In genomic region chr20:49727473-49727872, GRCh38 we compare ENCODE assay signal across 30 cellular contexts. TPM values are rescaled to one million over a fixed set of nuclear protein-coding genes. Genes with fewer than 3 reads are reported as not detected.
DNase-seq lines count a peak whose midpoint lies in the region; ATAC-seq, FAIRE-seq and TF ChIP-seq lines count a peak whose summit lies in the region.
"Had no signal": no experiment of that assay in that cellular context is flagged by ENCODE, and none has a peak within 500 bp of the region (broad histone marks: within the 10 kb centered on the region; RNA-seq: fewer than 3 reads in every experiment).

No MANE protein-coding gene starts in this region.

- no peaks in the 10 kb centered on the region for H4K20me1 ChIP-seq in HCT116 (ENCODE audit: insufficient read depth)
- no peaks in the 10 kb centered on the region for H4K20me1 ChIP-seq in K562 (replicated peaks; ENCODE audit: control insufficient read depth, insufficient read depth, low read length)

- no peaks in the 10 kb centered on the region for H3K36me3 Mint-ChIP-seq in T-helper 2 cell treated with Interferon-gamma antibody and Interleukin-4, amounts not matched to agents 5 μg/mL and 100 μg/mL, for 36 hours (ENCODE audit: low read depth)
- H3K36me3 Mint-ChIP-seq: activated naive CD4-positive, alpha-beta T cell treated with anti-CD3 and anti-CD28 coated beads, Interleukin-2, amount 50 U/mL, for 24 hours; CD4-positive, CD25-positive, alpha-beta regulatory T cell; stimulated activated naive B cell treated with anti-CD40 and anti-IgM and Interleukin-4, amounts not matched to agents 10 μg/mL and 1 μg/mL and 100 μg/mL, for 72 hours had no signal

- H3K9me3 ChIP-seq in HCT116 (ENCODE audit: control insufficient read depth in 1 of 2, insufficient read depth in 1 of 2, low read depth in 1 of 2, low read length in 2 of 2), result no peaks in the 10 kb centered on the region
- H3K9me3 ChIP-seq in K562 (replicated peaks; ENCODE audit: control insufficient read depth, insufficient read depth, low read depth, low read length), result no peaks in the 10 kb centered on the region
- H3K9me3 ChIP-seq: sigmoid colon, suprapubic skin, uterus had no signal

- no peaks in the 10 kb centered on the region for H3K9me2 ChIP-seq in HCT116 (ENCODE audit: insufficient read depth)

- H3K9me3 Mint-ChIP-seq in T-helper 2 cell treated with Interferon-gamma antibody and Interleukin-4, amounts not matched to agents 5 μg/mL and 100 μg/mL, for 36 hours, result no peaks in the 10 kb centered on the region
- H3K9me3 Mint-ChIP-seq: activated B cell treated with CpG ODN at 0.5 μM for 24 hours; activated naive CD4-positive, alpha-beta T cell treated with anti-CD3 and anti-CD28 coated beads, Interleukin-2, amount 50 U/mL, for 24 hours; activated T-helper 1 cell treated with anti-CD3 and anti-CD28 coated beads, Interleukin-12 subunit alpha, Interleukin-12 subunit beta, Interleukin-2, Interleukin-4 antibody, amounts not matched to agents 30 ng/mL and 10 ng/mL and 1 ng/mL, durations not matched to agents 14 hours and 24 hours and 36 hours; CD4-positive, CD25-positive, alpha-beta regulatory T cell had no signal

- TF ChIP-seq EP300 in K562 (IDR thresholded peaks at IDR 0.05; ENCODE audit: low read length), result no peak

- TF ChIP-seq POLR2A in HCT116 (IDR thresholded peaks at IDR 0.05; ENCODE audit: borderline replicate concordance, extremely low read depth, insufficient read depth, insufficient read length), result no peak
- no peak for TF ChIP-seq POLR2A in K562 (conservative IDR thresholded peaks at IDR 0.05)

- no peak overlapping the region for H3K4me3 Mint-ChIP-seq in T-helper 2 cell treated with Interferon-gamma antibody and Interleukin-4, amounts not matched to agents 5 μg/mL and 100 μg/mL, for 36 hours
- H3K4me3 Mint-ChIP-seq: activated B cell treated with CpG ODN at 0.5 μM for 24 hours; activated naive CD4-positive, alpha-beta T cell treated with anti-CD3 and anti-CD28 coated beads, Interleukin-2, amount 50 U/mL, for 24 hours; activated T-helper 1 cell treated with anti-CD3 and anti-CD28 coated beads, Interleukin-12 subunit alpha, Interleukin-12 subunit beta, Interleukin-2, Interleukin-4 antibody, amounts not matched to agents 30 ng/mL and 10 ng/mL and 1 ng/mL, durations not matched to agents 14 hours and 24 hours and 36 hours; CD4-positive, CD25-positive, alpha-beta regulatory T cell; endodermal cell; stimulated activated naive B cell treated with anti-CD40 and anti-IgM and Interleukin-4, amounts not matched to agents 10 μg/mL and 1 μg/mL and 100 μg/mL, for 72 hours had no signal

- no peak for ATAC-seq in HCT116
- no peak for ATAC-seq in K562
- ATAC-seq: left cardiac atrium; stimulated activated naive B cell treated with anti-CD40 and anti-IgM and Interleukin-4, amounts not matched to agents 10 μg/mL and 1 μg/mL and 100 μg/mL, for 72 hours had no signal

- H2AFZ ChIP-seq in HCT116 (ENCODE audit: low read depth, low read length, poor library complexity, severe bottlenecking), result peak overlapping the region; percentile 46
- H2AFZ ChIP-seq in K562 (ENCODE audit: low read depth, low read length), result peak overlapping the region; percentile 33; the same call in 1 of the 2 replicates

- no peaks in the 10 kb centered on the region for H3K9me1 ChIP-seq in K562 (ENCODE audit: control insufficient read depth, insufficient read depth, low read length)

- H3K27me3 Mint-ChIP-seq in T-helper 2 cell treated with Interferon-gamma antibody and Interleukin-4, amounts not matched to agents 5 μg/mL and 100 μg/mL, for 36 hours (ENCODE audit: low read depth), result no peaks in the 10 kb centered on the region
- H3K27me3 Mint-ChIP-seq: activated B cell treated with CpG ODN at 0.5 μM for 24 hours; activated naive CD4-positive, alpha-beta T cell treated with anti-CD3 and anti-CD28 coated beads, Interleukin-2, amount 50 U/mL, for 24 hours had no signal

- no peaks in the 10 kb centered on the region for H3K36me3 ChIP-seq in HCT116 (ENCODE audit: control insufficient read depth in 1 of 2, insufficient read depth in 2 of 2, low read length in 2 of 2)
- no peaks in the 10 kb centered on the region for H3K36me3 ChIP-seq in K562 (ENCODE audit: control insufficient read depth, insufficient read depth, low read length)
- H3K36me3 ChIP-seq: sigmoid colon, suprapubic skin, uterus had no signal

- DNase-seq in HCT116 (ENCODE audit: low read depth, low spot score) (no peak), NOMO-1 treated with dmso at 0.1 percent for 144 hours (lab: John Stamatoyannopoulos, UW; ENCODE audit: unreplicated experiment) (peak; percentile 72), K562 (ENCODE audit: extremely low read depth in 1 of 4, low spot score in 3 of 4) (no peak), renal cortical epithelial cell (ENCODE audit: low read depth) (peak; percentile 42), NCI-H82 (lab: John Stamatoyannopoulos, UW) (no peak), cortex of kidney (lab: John Stamatoyannopoulos, UW) (no peak), NCI-H69 (lab: John Stamatoyannopoulos, UW) (no peak)
- DNase-seq in T-helper 2 cell treated with Interferon-gamma antibody and Interleukin-4, amounts not matched to agents 5 μg/mL and 100 μg/mL, for 36 hours (ENCODE audit: low spot score), result no peak
- DNase-seq: activated B cell treated with CpG ODN at 0.5 μM for 24 hours; CD4-positive, CD25-positive, alpha-beta regulatory T cell; endodermal cell; GOT3; hippocampal formation; IMR-90; left cardiac atrium; mesenchymal stem cell; NCI-H1417; NCI-H2081; NCI-H345; NCI-H748 treated with DMSO at 0.1 percent for 48 hours; OCI-M1; sigmoid colon; stimulated activated CD4-positive, alpha-beta T cell treated with anti-CD3 and anti-CD28 coated beads, Interleukin-15, amount 100 ng/mL, for 24 hours; stimulated activated naive B cell treated with anti-CD40 and anti-IgM and Interleukin-4, amounts not matched to agents 10 μg/mL and 1 μg/mL and 100 μg/mL, for 72 hours; T1000; uterus had no signal

- TF ChIP-seq CTCF in HCT116 (IDR thresholded peaks at IDR 0.05 in 2 of 3, conservative IDR thresholded peaks at IDR 0.05 in 1 of 3; ENCODE audit: borderline replicate concordance in 1 of 3, insufficient read depth in 1 of 3, low read depth in 2 of 3, low read length in 2 of 3) (no peak), K562 (IDR thresholded peaks at IDR 0.05 in 2 of 3, conservative IDR thresholded peaks at IDR 0.05 in 1 of 3; ENCODE audit: insufficient read depth in 2 of 3, low read depth in 1 of 3, low read length in 3 of 3) (no peak)

- H3K27ac ChIP-seq in HCT116 (ENCODE audit: low read depth, low read length) (no peak overlapping the region), K562 (ENCODE audit: extremely low read depth, low read depth, low read length) (no peak overlapping the region)
- H3K27ac ChIP-seq: sigmoid colon, suprapubic skin, uterus had no signal

- in situ Hi-C loops in K562 (cut with MboI), result no loop called here

- RAD21 ChIA-PET in HCT116 (lab: Charles Lee; ENCODE audit: low non-redundant PET in 1 of 2, low total read pairs in 2 of 2, uncharacterized antibody in 2 of 2, unreplicated experiment in 2 of 2), result no interaction called here

- H3K4me2 ChIP-seq in HCT116 (ENCODE audit: low read length) (no peak overlapping the region), K562 (ENCODE audit: insufficient read depth, low read length) (no peak overlapping the region)

- H3K27ac Mint-ChIP-seq in T-helper 2 cell treated with Interferon-gamma antibody and Interleukin-4, amounts not matched to agents 5 μg/mL and 100 μg/mL, for 36 hours, result no peak overlapping the region
- H3K27ac Mint-ChIP-seq: activated B cell treated with CpG ODN at 0.5 μM for 24 hours; activated naive CD4-positive, alpha-beta T cell treated with anti-CD3 and anti-CD28 coated beads, Interleukin-2, amount 50 U/mL, for 24 hours; activated T-helper 1 cell treated with anti-CD3 and anti-CD28 coated beads, Interleukin-12 subunit alpha, Interleukin-12 subunit beta, Interleukin-2, Interleukin-4 antibody, amounts not matched to agents 30 ng/mL and 10 ng/mL and 1 ng/mL, durations not matched to agents 14 hours and 24 hours and 36 hours; CD4-positive, CD25-positive, alpha-beta regulatory T cell; endodermal cell; stimulated activated naive B cell treated with anti-CD40 and anti-IgM and Interleukin-4, amounts not matched to agents 10 μg/mL and 1 μg/mL and 100 μg/mL, for 72 hours had no signal

- H3K9ac ChIP-seq in HCT116 (ENCODE audit: low read length) (no peak overlapping the region), K562 (ENCODE audit: insufficient read depth in 1 of 2, low read depth in 2 of 2, low read length in 2 of 2) (no peak overlapping the region; a peak in 1 of 4 replicates)

- CTCF ChIA-PET in HCT116 (lab: Charles Lee) (no interaction called here), K562 (lab: Yijun Ruan, JAX; ENCODE audit: low intra/inter-chr PET ratio) (no interaction called here)

- H3K79me2 ChIP-seq in HCT116 (ENCODE audit: insufficient read depth, low read length), result no peaks in the 10 kb centered on the region
- no peaks in the 10 kb centered on the region for H3K79me2 ChIP-seq in K562 (ENCODE audit: control insufficient read depth, insufficient read depth, low read length)

- H3K27me3 ChIP-seq in HCT116 (ENCODE audit: insufficient read depth, low read length) (no peaks in the 10 kb centered on the region), K562 (ENCODE audit: control insufficient read depth in 2 of 2, insufficient read depth in 2 of 2, low read length in 2 of 2) (no peaks in the 10 kb centered on the region)
- H3K27me3 ChIP-seq: sigmoid colon, suprapubic skin, uterus had no signal

- H3K4me1 ChIP-seq in HCT116 (ENCODE audit: control insufficient read depth in 1 of 2, insufficient read depth in 2 of 2, low read length in 2 of 2) (no peaks in the 10 kb centered on the region), K562 (replicated peaks in 1 of 2; ENCODE audit: control insufficient read depth in 2 of 2, insufficient read depth in 2 of 2, low read length in 2 of 2) (peaks cover 0 to 7% of the 10 kb centered on the region in 2 experiments; a peak in 3 of 5 replicates)
- H3K4me1 ChIP-seq: sigmoid colon, uterus had no signal

- H3K4me1 Mint-ChIP-seq in T-helper 2 cell treated with Interferon-gamma antibody and Interleukin-4, amounts not matched to agents 5 μg/mL and 100 μg/mL, for 36 hours (ENCODE audit: low read depth), result peaks cover 10% of the 10 kb centered on the region

- FAIRE-seq in K562 (lab: Jason Lieb, UNC), result no peak
- FAIRE-seq: D721Med had no signal

- BruUV-seq in HCT116 (replicated peaks; lab: Mats Ljungman, UMichigan) (no TSS peak), K562 (replicated peaks; lab: Mats Ljungman, UMichigan) (no TSS peak)

- intact Hi-C loops in HCT116 (cut with micrococcal nuclease) (no loop called here), K562 (cut with micrococcal nuclease) (no loop called here)

- H3K4me3 ChIP-seq in HCT116 (replicated peaks in 1 of 2; ENCODE audit: low read depth in 1 of 2, low read length in 2 of 2) (no peak overlapping the region), K562 (no peak overlapping the region)
- H3K4me3 ChIP-seq: sigmoid colon, suprapubic skin, uterus had no signal

- POLR2A ChIA-PET in HCT116 (lab: Charles Lee), result interaction anchor here (0.6 kb wide), 1 partner anchor 9 kb away, joined by 3 read pairs; no protein-coding TSS in a partner anchor
- POLR2A ChIA-PET in K562 (lab: Yijun Ruan, JAX), result interaction anchor here (0.6 kb wide), 1 partner anchor 19 kb away, joined by 4 read pairs; no protein-coding TSS in a partner anchor

- 85% methylated on average over 4 of the region's 4 CpGs for WGBS in K562 (ENCODE audit: insufficient coverage, low coverage, missing lambda C conversion rate)

- no peak for TF ChIP-seq RAD21 in HCT116 (IDR thresholded peaks at IDR 0.05; ENCODE audit: low read depth)
- TF ChIP-seq RAD21 in K562 (CRISPR knock-in tag; conservative IDR thresholded peaks at IDR 0.05 in 1 of 2, IDR thresholded peaks at IDR 0.05 in 1 of 2), result no peak

RNA-seq across cellular contexts. Expression of gene B4GALT5, which starts 13.8 kb away (rescaled TPM):
- total RNA-seq in HCT116 (2021; ENCODE audit: unreplicated experiment) (92.5 TPM), K562 (2014; rRNA removed) (8.5 and 9.6 TPM in 2 replicates), K562 (2014; rRNA removed; fragmentation: Illumina TruSeq; extraction: Trizol) (23.4 and 24.2 TPM in 2 replicates), K562 (2015; rRNA removed; fragmentation: Illumina TruSeq; extraction: Trizol) (24.1 and 25.4 TPM in 2 replicates), K562 (2021) (23.7 and 25.7 TPM in 2 replicates), renal cortical epithelial cell (53.8 and 59.9 TPM in 2 replicates)
- 39.5 and 44.4 TPM in 2 replicates for polyA plus RNA-seq in HCT116 (2012)
- 25.2 and 26.6 TPM in 2 replicates for total RNA-seq in K562 (2011; cell fraction: chromatin; rRNA removed; ENCODE audit: low replicate concordance)
- total RNA-seq in K562 (2011; cell fraction: nucleolus; rRNA removed), result 24.6 and 27.5 TPM in 2 replicates
- 39.2 and 61.3 TPM in 2 replicates for total RNA-seq in K562 (2011; cell fraction: nucleoplasm; rRNA removed)
- polyA plus RNA-seq in K562 (2011; rRNA removed) (22.2 and 32.4 TPM in 2 replicates), K562 (2014; fragmentation: Illumina TruSeq; extraction: Trizol) (30.9 and 32.6 TPM in 2 replicates), K562 (2014; fragmentation: Nextera tagmentation; extraction: Ambion mirVana) (10 to 100 TPM; 12.2 to 17.5 TPM), K562 (2014; rRNA removed) (16.4 and 20.0 TPM in 2 replicates)
- polyA plus RNA-seq in K562 (2011; cell fraction: cytosol; rRNA removed), result 23.3 and 23.6 TPM in 2 replicates
- 12.0 and 14.7 TPM in 2 replicates for polyA plus RNA-seq in K562 (2011; cell fraction: nucleus; rRNA removed)
- 10.9 and 18.2 TPM in 2 replicates for polyA plus RNA-seq in K562 (2012)
- 31.7 and 44.1 TPM in 2 replicates for polyA minus RNA-seq in K562 (2011; rRNA and poly(A)+ RNA removed)
- polyA minus RNA-seq in K562 (2011; cell fraction: cytosol; rRNA and poly(A)+ RNA removed), result 17.4 and 24.1 TPM in 2 replicates
- polyA minus RNA-seq in K562 (2011; cell fraction: nucleus; rRNA and poly(A)+ RNA removed), result 5.0 and 6.2 TPM in 2 replicates

Comparison
In these comparisons a context has a peak if more than half of its experiments do, and no peak if none do; other contexts are left out.
1. DNase-seq: peak in NOMO-1 treated with dmso at 0.1 percent for 144 hours (single experiment) and renal cortical epithelial cell (single experiment); none in HCT116 (single experiment), K562 (0 of 4), NCI-H82 (single experiment), cortex of kidney (single experiment), NCI-H69 (single experiment) and T-helper 2 cell treated with Interferon-gamma antibody and Interleukin-4, amounts not matched to agents 5 μg/mL and 100 μg/mL, for 36 hours (single experiment).